Comparison of ENCODE assay signal across 8 cellular contexts in the genomic region with DNA sequence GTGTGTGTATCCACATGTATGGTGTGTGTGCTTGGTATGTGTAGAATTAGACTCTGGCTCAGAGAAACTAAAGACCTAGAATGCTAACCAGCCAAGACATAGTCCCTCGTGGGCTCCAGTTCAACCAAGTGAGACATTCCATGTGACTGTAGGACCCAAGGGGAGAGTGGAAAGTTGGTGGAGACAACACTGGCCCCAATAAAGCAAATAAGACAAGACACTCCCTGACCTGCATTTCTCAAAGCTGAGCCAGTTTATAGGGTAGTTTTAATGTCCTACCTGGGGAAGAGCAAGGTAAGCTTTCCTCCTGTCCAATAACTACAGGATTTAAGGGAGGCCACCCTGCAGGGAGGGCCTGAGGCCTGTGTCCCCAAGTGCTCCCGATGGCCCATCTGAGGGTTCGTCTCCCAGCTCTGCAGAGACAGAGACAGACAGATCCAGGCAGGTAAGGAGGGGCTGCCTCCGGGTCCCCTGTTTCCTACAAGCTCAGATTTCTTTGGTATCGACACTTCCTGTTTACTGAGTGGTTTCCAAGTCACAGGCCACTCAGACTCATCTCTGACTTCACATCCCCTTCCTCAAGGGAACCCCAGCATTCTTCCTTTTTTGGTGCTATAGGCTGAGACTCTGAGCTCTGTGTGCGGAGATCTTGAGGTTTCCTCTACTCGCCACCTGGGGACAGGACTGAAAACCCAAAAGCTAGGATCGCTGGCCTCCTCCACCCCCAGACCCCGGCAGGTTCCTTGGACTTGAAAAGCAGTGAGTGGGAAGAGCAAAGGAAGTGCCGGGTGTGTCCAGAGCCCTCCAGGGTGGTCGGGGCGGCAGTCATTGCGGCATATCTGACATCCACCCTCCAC.
DNase-seq lines count a peak whose midpoint lies in the region; ATAC-seq and TF ChIP-seq lines count a peak whose summit lies in the region.

No MANE protein-coding gene starts in this region.

- intact Hi-C loops in dendritic cell treated with granulocyte-macrophage colony-stimulating factor and Interleukin-4, amounts not matched to agents 40 ng/mL and 50 ng/mL, for 4 days (cut with micrococcal nuclease), result loop anchor here (5.0 to 10.0 kb wide), 2 partner anchors 33 to 271 kb away; no protein-coding TSS in a partner anchor

- ATAC-seq in GM18870 (IDR thresholded peaks at IDR 0.05; ENCODE audit: unreplicated experiment), result peak; percentile 51
- peak; percentile 52 for ATAC-seq in HG02885 (IDR thresholded peaks at IDR 0.05; ENCODE audit: poor library complexity, unreplicated experiment)

- H3K9me3 Mint-ChIP-seq in dendritic cell treated with granulocyte-macrophage colony-stimulating factor and Interleukin-4, amounts not matched to agents 40 ng/mL and 50 ng/mL, for 4 days, result no peaks in the 10 kb centered on the region
- no peaks in the 10 kb centered on the region for H3K9me3 Mint-ChIP-seq in nephron

- H3K4me1 Mint-ChIP-seq in dendritic cell treated with granulocyte-macrophage colony-stimulating factor and Interleukin-4, amounts not matched to agents 40 ng/mL and 50 ng/mL, for 4 days (ENCODE audit: low read depth), result peaks cover 98% of the 10 kb centered on the region
- H3K4me1 Mint-ChIP-seq in nephron, result peaks cover 23% of the 10 kb centered on the region

- H3K36me3 Mint-ChIP-seq in dendritic cell treated with granulocyte-macrophage colony-stimulating factor and Interleukin-4, amounts not matched to agents 40 ng/mL and 50 ng/mL, for 4 days (ENCODE audit: low read depth), result peaks cover 88% of the 10 kb centered on the region
- H3K36me3 Mint-ChIP-seq in nephron (ENCODE audit: low read depth), result no peaks in the 10 kb centered on the region

- peak overlapping the region; percentile 100 for H3K27ac Mint-ChIP-seq in dendritic cell treated with granulocyte-macrophage colony-stimulating factor and Interleukin-4, amounts not matched to agents 40 ng/mL and 50 ng/mL, for 4 days
- H3K27ac Mint-ChIP-seq in nephron, result peak overlapping the region; percentile 8 to 70 (median 33)

- TF ChIP-seq CTCF in nephron (IDR thresholded peaks at IDR 0.05; ENCODE audit: unreplicated experiment in 3 of 3), result no peak

- H3K27me3 Mint-ChIP-seq in dendritic cell treated with granulocyte-macrophage colony-stimulating factor and Interleukin-4, amounts not matched to agents 40 ng/mL and 50 ng/mL, for 4 days, result no peaks in the 10 kb centered on the region
- H3K27me3 Mint-ChIP-seq in nephron (ENCODE audit: low read depth), result peaks cover 7% of the 10 kb centered on the region

- peak overlapping the region; percentile 90 for H3K4me3 Mint-ChIP-seq in dendritic cell treated with granulocyte-macrophage colony-stimulating factor and Interleukin-4, amounts not matched to agents 40 ng/mL and 50 ng/mL, for 4 days
- H3K4me3 Mint-ChIP-seq in nephron, result no peak overlapping the region

- DNase-seq in SIG-M5 (lab: John Stamatoyannopoulos, UW) (peak; percentile 79), NCI-H1048 (lab: John Stamatoyannopoulos, UW) (no peak), HPDE6-E6E7 (ENCODE audit: extremely low spot score) (no peak), DMS153 (lab: John Stamatoyannopoulos, UW) (no peak)
